8 cellular contexts compared by ENCODE assay signal in genomic region chr2:169585673-169586072, GRCh38. TPM values are rescaled to one million over a fixed set of nuclear protein-coding genes. Genes with fewer than 3 reads are reported as not detected.
DNase-seq lines count a peak whose midpoint lies in the region; ATAC-seq lines count a peak whose summit lies in the region.

No MANE protein-coding gene starts in this region.

- DNase-seq in DMS 273 (lab: John Stamatoyannopoulos, UW; ENCODE audit: unreplicated experiment) (peak; percentile 32), DMS 273 treated with DMSO at 0.1 percent for 48 hours (lab: John Stamatoyannopoulos, UW) (no peak), SK-N-DZ (ENCODE audit: low spot score) (no peak), D341Med (ENCODE audit: low spot score) (no peak)
- no peak for DNase-seq in activated CD8-positive, alpha-beta T cell treated with anti-CD3 and anti-CD28 coated beads, Interleukin-2, amount 10 ng/mL, durations not matched to agents 7 days and 5 days
- no peak for DNase-seq in stimulated activated naive CD8-positive, alpha-beta T cell treated with anti-CD3 and anti-CD28 coated beads, Interleukin-15, amount 100 ng/mL, for 72 hours

- no peaks in the 10 kb centered on the region for H3K27me3 ChIP-seq in iPS-15b (ENCODE audit: control insufficient read depth, insufficient read depth, low read length)

- CTCF ChIA-PET in activated CD8-positive, alpha-beta T cell treated with anti-CD3 and anti-CD28 coated beads, Interleukin-2, amount 10 ng/mL, durations not matched to agents 7 days and 5 days (lab: Charles Lee): interaction anchor here (0.8 kb wide), 1 partner anchor 20 kb away, joined by 3 read pairs; no protein-coding TSS in a partner anchor

- peaks cover 14% of the 10 kb centered on the region for H3K9me3 Mint-ChIP-seq in activated CD8-positive, alpha-beta T cell treated with anti-CD3 and anti-CD28 coated beads, Interleukin-2, amount 10 ng/mL, durations not matched to agents 7 days and 5 days (ENCODE audit: insufficient read depth)
- peaks cover 4 to 7% of the 10 kb centered on the region in 2 donors for H3K9me3 Mint-ChIP-seq in stimulated activated naive CD8-positive, alpha-beta T cell treated with anti-CD3 and anti-CD28 coated beads, Interleukin-15, amount 100 ng/mL, for 72 hours

- peak overlapping the region; percentile 65 for H3K9ac ChIP-seq in iPS-15b (ENCODE audit: low read depth, low read length)

- no peaks in the 10 kb centered on the region for H3K36me3 ChIP-seq in iPS-15b (ENCODE audit: control insufficient read depth, insufficient read depth, low read length)

- peaks cover 2% of the 10 kb centered on the region for H3K4me1 ChIP-seq in iPS-15b (ENCODE audit: control insufficient read depth, insufficient read depth, low read length)

- H3K36me3 Mint-ChIP-seq in activated CD8-positive, alpha-beta T cell treated with anti-CD3 and anti-CD28 coated beads, Interleukin-2, amount 10 ng/mL, durations not matched to agents 7 days and 5 days (ENCODE audit: low read depth): peaks cover 42% of the 10 kb centered on the region

- peaks cover 38% of the 10 kb centered on the region for H3K4me1 Mint-ChIP-seq in activated CD8-positive, alpha-beta T cell treated with anti-CD3 and anti-CD28 coated beads, Interleukin-2, amount 10 ng/mL, durations not matched to agents 7 days and 5 days (ENCODE audit: low read depth)
- H3K4me1 Mint-ChIP-seq in stimulated activated naive CD8-positive, alpha-beta T cell treated with anti-CD3 and anti-CD28 coated beads, Interleukin-15, amount 100 ng/mL, for 72 hours: peaks cover 47% of the 10 kb centered on the region

- H3K27me3 Mint-ChIP-seq in activated CD8-positive, alpha-beta T cell treated with anti-CD3 and anti-CD28 coated beads, Interleukin-2, amount 10 ng/mL, durations not matched to agents 7 days and 5 days (ENCODE audit: low read depth): no peaks in the 10 kb centered on the region
- no peaks in the 10 kb centered on the region for H3K27me3 Mint-ChIP-seq in stimulated activated naive CD8-positive, alpha-beta T cell treated with anti-CD3 and anti-CD28 coated beads, Interleukin-15, amount 100 ng/mL, for 72 hours

- peak overlapping the region; percentile 99 for H3K4me3 Mint-ChIP-seq in activated CD8-positive, alpha-beta T cell treated with anti-CD3 and anti-CD28 coated beads, Interleukin-2, amount 10 ng/mL, durations not matched to agents 7 days and 5 days
- H3K4me3 Mint-ChIP-seq in stimulated activated naive CD8-positive, alpha-beta T cell treated with anti-CD3 and anti-CD28 coated beads, Interleukin-15, amount 100 ng/mL, for 72 hours: peak overlapping the region; percentile 98

- POLR2A ChIA-PET in activated CD8-positive, alpha-beta T cell treated with anti-CD3 and anti-CD28 coated beads, Interleukin-2, amount 10 ng/mL, durations not matched to agents 7 days and 5 days (lab: Charles Lee): interaction anchor here (1.2 to 2.8 kb wide), 2 partner anchors 13 to 23 kb away, joined by 4 to 28 read pairs; partner anchors contain the start of gene FASTKD1

- peak overlapping the region; percentile 100 for H3K27ac Mint-ChIP-seq in activated CD8-positive, alpha-beta T cell treated with anti-CD3 and anti-CD28 coated beads, Interleukin-2, amount 10 ng/mL, durations not matched to agents 7 days and 5 days
- H3K27ac Mint-ChIP-seq in stimulated activated naive CD8-positive, alpha-beta T cell treated with anti-CD3 and anti-CD28 coated beads, Interleukin-15, amount 100 ng/mL, for 72 hours: peak overlapping the region; percentile 99 to 100

- peak overlapping the region; percentile 94 for H3K4me3 ChIP-seq in iPS-15b (ENCODE audit: low read depth, low read length)

- H3K9me3 ChIP-seq in iPS-15b (ENCODE audit: control insufficient read depth, insufficient read depth, low read length): no peaks in the 10 kb centered on the region

- no peak for ATAC-seq in activated CD8-positive, alpha-beta T cell treated with anti-CD3 and anti-CD28 coated beads, Interleukin-2, amount 10 ng/mL, durations not matched to agents 7 days and 5 days
- no peak for ATAC-seq in stimulated activated naive CD8-positive, alpha-beta T cell treated with anti-CD3 and anti-CD28 coated beads, Interleukin-15, amount 100 ng/mL, for 72 hours
- no peak for ATAC-seq in GM21737 (IDR thresholded peaks at IDR 0.05; ENCODE audit: unreplicated experiment)

RNA-seq across cellular contexts. Expression of gene PPIG, which starts 1.5 kb away (rescaled TPM):
- total RNA-seq in activated CD8-positive, alpha-beta T cell treated with anti-CD3 and anti-CD28 coated beads, Interleukin-2, amount 10 ng/mL, durations not matched to agents 7 days and 5 days: 10 to 100 TPM; 56.6 to 62.0 TPM
- polyA plus RNA-seq in SK-N-DZ (2014; cell fraction: cytosol; rRNA removed): 14.8 and 25.1 TPM in 2 replicates
- 34.6 and 41.5 TPM in 2 replicates for polyA plus RNA-seq in SK-N-DZ (2014; cell fraction: nucleus; rRNA removed)

RNA-seq across cellular contexts. Expression of gene FASTKD1, which starts 12.0 kb away (rescaled TPM):
- 10 to 100 TPM; 42.1 to 52.0 TPM for total RNA-seq in activated CD8-positive, alpha-beta T cell treated with anti-CD3 and anti-CD28 coated beads, Interleukin-2, amount 10 ng/mL, durations not matched to agents 7 days and 5 days
- polyA plus RNA-seq in SK-N-DZ (2014; cell fraction: cytosol; rRNA removed): 30.3 and 39.5 TPM in 2 replicates
- polyA plus RNA-seq in SK-N-DZ (2014; cell fraction: nucleus; rRNA removed): 54.4 and 61.7 TPM in 2 replicates
